1 cellular context compared by ENCODE assay signal in genomic region chr5:151471276-151471675, GRCh38.
TF ChIP-seq lines count a peak whose summit lies in the region.

No MANE protein-coding gene starts in this region.

TF ChIP-seq in GM23338, 12 proteins besides CTCF, POLR2A, EP300 and RAD21:
- no peak for TF ChIP-seq STAT1 (IDR thresholded peaks at IDR 0.05; ENCODE audit: unreplicated experiment)
- TF ChIP-seq, protein P1, sequence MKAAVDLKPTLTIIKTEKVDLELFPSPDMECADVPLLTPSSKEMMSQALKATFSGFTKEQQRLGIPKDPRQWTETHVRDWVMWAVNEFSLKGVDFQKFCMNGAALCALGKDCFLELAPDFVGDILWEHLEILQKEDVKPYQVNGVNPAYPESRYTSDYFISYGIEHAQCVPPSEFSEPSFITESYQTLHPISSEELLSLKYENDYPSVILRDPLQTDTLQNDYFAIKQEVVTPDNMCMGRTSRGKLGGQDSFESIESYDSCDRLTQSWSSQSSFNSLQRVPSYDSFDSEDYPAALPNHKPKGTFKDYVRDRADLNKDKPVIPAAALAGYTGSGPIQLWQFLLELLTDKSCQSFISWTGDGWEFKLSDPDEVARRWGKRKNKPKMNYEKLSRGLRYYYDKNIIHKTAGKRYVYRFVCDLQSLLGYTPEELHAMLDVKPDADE (IDR thresholded peaks at IDR 0.05) = no peak
- no peak for TF ChIP-seq EZH2 (IDR thresholded peaks at IDR 0.05; ENCODE audit: low read depth, unreplicated experiment)
- no peak for TF ChIP-seq CREB1 (CRISPR knock-in tag; IDR thresholded peaks at IDR 0.05; ENCODE audit: low read depth)
- no peak for TF ChIP-seq ZNF114 (CRISPR knock-in tag; IDR thresholded peaks at IDR 0.05)
- TF ChIP-seq JUNB (IDR thresholded peaks at IDR 0.05; ENCODE audit: unreplicated experiment) = no peak
- TF ChIP-seq POLR2AphosphoS5 (IDR thresholded peaks at IDR 0.05; ENCODE audit: low read depth) = no peak
- TF ChIP-seq, protein P2, sequence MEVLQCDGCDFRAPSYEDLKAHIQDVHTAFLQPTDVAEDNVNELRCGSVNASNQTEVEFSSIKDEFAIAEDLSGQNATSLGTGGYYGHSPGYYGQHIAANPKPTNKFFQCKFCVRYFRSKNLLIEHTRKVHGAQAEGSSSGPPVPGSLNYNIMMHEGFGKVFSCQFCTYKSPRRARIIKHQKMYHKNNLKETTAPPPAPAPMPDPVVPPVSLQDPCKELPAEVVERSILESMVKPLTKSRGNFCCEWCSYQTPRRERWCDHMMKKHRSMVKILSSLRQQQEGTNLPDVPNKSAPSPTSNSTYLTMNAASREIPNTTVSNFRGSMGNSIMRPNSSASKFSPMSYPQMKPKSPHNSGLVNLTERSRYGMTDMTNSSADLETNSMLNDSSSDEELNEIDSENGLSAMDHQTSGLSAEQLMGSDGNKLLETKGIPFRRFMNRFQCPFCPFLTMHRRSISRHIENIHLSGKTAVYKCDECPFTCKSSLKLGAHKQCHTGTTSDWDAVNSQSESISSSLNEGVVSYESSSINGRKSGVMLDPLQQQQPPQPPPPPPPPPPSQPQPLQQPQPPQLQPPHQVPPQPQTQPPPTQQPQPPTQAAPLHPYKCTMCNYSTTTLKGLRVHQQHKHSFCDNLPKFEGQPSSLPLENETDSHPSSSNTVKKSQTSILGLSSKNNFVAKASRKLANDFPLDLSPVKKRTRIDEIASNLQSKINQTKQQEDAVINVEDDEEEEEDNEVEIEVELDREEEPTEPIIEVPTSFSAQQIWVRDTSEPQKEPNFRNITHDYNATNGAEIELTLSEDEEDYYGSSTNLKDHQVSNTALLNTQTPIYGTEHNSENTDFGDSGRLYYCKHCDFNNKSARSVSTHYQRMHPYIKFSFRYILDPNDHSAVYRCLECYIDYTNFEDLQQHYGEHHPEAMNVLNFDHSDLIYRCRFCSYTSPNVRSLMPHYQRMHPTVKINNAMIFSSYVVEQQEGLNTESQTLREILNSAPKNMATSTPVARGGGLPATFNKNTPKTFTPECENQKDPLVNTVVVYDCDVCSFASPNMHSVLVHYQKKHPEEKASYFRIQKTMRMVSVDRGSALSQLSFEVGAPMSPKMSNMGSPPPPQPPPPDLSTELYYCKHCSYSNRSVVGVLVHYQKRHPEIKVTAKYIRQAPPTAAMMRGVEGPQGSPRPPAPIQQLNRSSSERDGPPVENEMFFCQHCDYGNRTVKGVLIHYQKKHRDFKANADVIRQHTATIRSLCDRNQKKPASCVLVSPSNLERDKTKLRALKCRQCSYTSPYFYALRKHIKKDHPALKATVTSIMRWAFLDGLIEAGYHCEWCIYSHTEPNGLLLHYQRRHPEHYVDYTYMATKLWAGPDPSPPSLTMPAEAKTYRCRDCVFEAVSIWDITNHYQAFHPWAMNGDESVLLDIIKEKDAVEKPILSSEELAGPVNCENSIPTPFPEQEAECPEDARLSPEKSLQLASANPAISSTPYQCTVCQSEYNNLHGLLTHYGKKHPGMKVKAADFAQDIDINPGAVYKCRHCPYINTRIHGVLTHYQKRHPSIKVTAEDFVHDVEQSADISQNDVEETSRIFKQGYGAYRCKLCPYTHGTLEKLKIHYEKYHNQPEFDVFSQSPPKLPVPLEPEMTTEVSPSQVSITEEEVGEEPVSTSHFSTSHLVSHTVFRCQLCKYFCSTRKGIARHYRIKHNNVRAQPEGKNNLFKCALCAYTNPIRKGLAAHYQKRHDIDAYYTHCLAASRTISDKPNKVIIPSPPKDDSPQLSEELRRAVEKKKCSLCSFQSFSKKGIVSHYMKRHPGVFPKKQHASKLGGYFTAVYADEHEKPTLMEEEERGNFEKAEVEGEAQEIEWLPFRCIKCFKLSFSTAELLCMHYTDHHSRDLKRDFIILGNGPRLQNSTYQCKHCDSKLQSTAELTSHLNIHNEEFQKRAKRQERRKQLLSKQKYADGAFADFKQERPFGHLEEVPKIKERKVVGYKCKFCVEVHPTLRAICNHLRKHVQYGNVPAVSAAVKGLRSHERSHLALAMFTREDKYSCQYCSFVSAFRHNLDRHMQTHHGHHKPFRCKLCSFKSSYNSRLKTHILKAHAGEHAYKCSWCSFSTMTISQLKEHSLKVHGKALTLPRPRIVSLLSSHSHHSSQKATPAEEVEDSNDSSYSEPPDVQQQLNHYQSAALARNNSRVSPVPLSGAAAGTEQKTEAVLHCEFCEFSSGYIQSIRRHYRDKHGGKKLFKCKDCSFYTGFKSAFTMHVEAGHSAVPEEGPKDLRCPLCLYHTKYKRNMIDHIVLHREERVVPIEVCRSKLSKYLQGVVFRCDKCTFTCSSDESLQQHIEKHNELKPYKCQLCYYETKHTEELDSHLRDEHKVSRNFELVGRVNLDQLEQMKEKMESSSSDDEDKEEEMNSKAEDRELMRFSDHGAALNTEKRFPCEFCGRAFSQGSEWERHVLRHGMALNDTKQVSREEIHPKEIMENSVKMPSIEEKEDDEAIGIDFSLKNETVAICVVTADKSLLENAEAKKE (CRISPR knock-in tag; IDR thresholded peaks at IDR 0.05) = no peak
- no peak for TF ChIP-seq EZH2phosphoT487 (IDR thresholded peaks at IDR 0.05; ENCODE audit: unreplicated experiment)
- no peak for TF ChIP-seq NANOG (IDR thresholded peaks at IDR 0.05; ENCODE audit: borderline replicate concordance)
- TF ChIP-seq, protein P3, sequence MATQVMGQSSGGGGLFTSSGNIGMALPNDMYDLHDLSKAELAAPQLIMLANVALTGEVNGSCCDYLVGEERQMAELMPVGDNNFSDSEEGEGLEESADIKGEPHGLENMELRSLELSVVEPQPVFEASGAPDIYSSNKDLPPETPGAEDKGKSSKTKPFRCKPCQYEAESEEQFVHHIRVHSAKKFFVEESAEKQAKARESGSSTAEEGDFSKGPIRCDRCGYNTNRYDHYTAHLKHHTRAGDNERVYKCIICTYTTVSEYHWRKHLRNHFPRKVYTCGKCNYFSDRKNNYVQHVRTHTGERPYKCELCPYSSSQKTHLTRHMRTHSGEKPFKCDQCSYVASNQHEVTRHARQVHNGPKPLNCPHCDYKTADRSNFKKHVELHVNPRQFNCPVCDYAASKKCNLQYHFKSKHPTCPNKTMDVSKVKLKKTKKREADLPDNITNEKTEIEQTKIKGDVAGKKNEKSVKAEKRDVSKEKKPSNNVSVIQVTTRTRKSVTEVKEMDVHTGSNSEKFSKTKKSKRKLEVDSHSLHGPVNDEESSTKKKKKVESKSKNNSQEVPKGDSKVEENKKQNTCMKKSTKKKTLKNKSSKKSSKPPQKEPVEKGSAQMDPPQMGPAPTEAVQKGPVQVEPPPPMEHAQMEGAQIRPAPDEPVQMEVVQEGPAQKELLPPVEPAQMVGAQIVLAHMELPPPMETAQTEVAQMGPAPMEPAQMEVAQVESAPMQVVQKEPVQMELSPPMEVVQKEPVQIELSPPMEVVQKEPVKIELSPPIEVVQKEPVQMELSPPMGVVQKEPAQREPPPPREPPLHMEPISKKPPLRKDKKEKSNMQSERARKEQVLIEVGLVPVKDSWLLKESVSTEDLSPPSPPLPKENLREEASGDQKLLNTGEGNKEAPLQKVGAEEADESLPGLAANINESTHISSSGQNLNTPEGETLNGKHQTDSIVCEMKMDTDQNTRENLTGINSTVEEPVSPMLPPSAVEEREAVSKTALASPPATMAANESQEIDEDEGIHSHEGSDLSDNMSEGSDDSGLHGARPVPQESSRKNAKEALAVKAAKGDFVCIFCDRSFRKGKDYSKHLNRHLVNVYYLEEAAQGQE (IDR thresholded peaks at IDR 0.05; ENCODE audit: unreplicated experiment) = no peak
- TF ChIP-seq ZNF331 (CRISPR knock-in tag; IDR thresholded peaks at IDR 0.05; ENCODE audit: low read depth) = no peak
